In the genomic region with DNA sequence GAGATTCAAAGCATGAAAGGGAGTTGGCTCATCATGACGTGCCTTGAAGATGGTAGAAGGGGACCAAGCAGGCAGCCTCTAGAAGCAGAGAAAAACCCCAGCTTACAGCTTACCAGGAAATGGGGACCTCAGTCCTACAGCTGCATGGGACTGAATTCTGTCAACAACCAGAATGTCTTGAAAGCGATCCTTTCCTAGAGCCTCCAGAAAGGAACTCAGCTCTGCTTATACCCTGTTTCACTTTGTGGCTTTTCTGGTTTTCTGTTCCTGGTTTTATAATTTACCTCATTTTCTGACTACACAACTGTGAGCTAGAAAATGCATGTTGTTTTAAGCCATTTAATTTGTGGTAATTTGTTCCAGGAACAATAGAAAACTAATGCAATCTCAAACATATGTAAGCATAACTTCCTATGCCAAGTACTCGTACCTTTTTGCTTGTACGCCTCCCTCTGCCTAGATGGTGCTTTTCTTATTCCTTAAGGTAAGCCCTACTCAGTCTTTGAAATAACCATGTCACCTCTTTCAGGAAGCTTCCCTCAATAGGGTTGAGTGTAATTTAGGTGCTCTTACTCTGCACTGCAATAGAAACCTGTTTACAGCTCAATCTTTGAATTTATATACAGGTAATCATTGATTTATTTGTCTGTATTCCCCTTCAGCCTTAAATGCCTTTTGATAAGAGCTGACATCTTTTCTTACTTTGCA, we compare ENCODE assay signal across 10 cellular contexts.
DNase-seq lines count a peak whose midpoint lies in the region; ATAC-seq and TF ChIP-seq lines count a peak whose summit lies in the region.
"Had no signal": no experiment of that assay in that cellular context is flagged by ENCODE, and none has a peak within 500 bp of the region (broad histone marks: within the 10 kb centered on the region; RNA-seq: fewer than 3 reads in every experiment).

No MANE protein-coding gene starts in this region.

- H3K9me3 ChIP-seq in upper lobe of right lung (no peaks in the 10 kb centered on the region), uterus (no peaks in the 10 kb centered on the region)

- H3K9me3 Mint-ChIP-seq in stimulated activated effector memory CD8-positive, alpha-beta T cell treated with anti-CD3 and anti-CD28 coated beads, Interleukin-12 subunit alpha, Interleukin-12 subunit beta, amount 100 ng/mL, for 72 hours, result no peaks in the 10 kb centered on the region
- no peaks in the 10 kb centered on the region for H3K9me3 Mint-ChIP-seq in effector memory CD8-positive, alpha-beta T cell
- H3K9me3 Mint-ChIP-seq: activated naive CD8-positive, alpha-beta T cell treated with anti-CD3 and anti-CD28 coated beads, Interleukin-2, amount 10 ng/mL, durations not matched to agents 7 days and 5 days had no signal

- no peaks in the 10 kb centered on the region for H3K36me3 Mint-ChIP-seq in stimulated activated effector memory CD8-positive, alpha-beta T cell treated with anti-CD3 and anti-CD28 coated beads, Interleukin-12 subunit alpha, Interleukin-12 subunit beta, amount 100 ng/mL, for 72 hours
- H3K36me3 Mint-ChIP-seq in effector memory CD8-positive, alpha-beta T cell (ENCODE audit: insufficient read depth), result no peaks in the 10 kb centered on the region
- H3K36me3 Mint-ChIP-seq: activated naive CD8-positive, alpha-beta T cell treated with anti-CD3 and anti-CD28 coated beads, Interleukin-2, amount 10 ng/mL, durations not matched to agents 7 days and 5 days had no signal

- no peaks in the 10 kb centered on the region for H3K4me1 ChIP-seq in upper lobe of right lung
- H3K4me1 ChIP-seq in uterus, result no peaks in the 10 kb centered on the region

- H3K4me3 Mint-ChIP-seq in stimulated activated effector memory CD8-positive, alpha-beta T cell treated with anti-CD3 and anti-CD28 coated beads, Interleukin-12 subunit alpha, Interleukin-12 subunit beta, amount 100 ng/mL, for 72 hours, result no peak overlapping the region
- no peak overlapping the region for H3K4me3 Mint-ChIP-seq in effector memory CD8-positive, alpha-beta T cell
- H3K4me3 Mint-ChIP-seq: activated naive CD8-positive, alpha-beta T cell treated with anti-CD3 and anti-CD28 coated beads, Interleukin-2, amount 10 ng/mL, durations not matched to agents 7 days and 5 days had no signal

- H3K27me3 ChIP-seq in upper lobe of right lung (no peaks in the 10 kb centered on the region), uterus (no peaks in the 10 kb centered on the region)

- no peak overlapping the region for H3K27ac Mint-ChIP-seq in stimulated activated effector memory CD8-positive, alpha-beta T cell treated with anti-CD3 and anti-CD28 coated beads, Interleukin-12 subunit alpha, Interleukin-12 subunit beta, amount 100 ng/mL, for 72 hours
- no peak overlapping the region for H3K27ac Mint-ChIP-seq in effector memory CD8-positive, alpha-beta T cell
- H3K27ac Mint-ChIP-seq: activated naive CD8-positive, alpha-beta T cell treated with anti-CD3 and anti-CD28 coated beads, Interleukin-2, amount 10 ng/mL, durations not matched to agents 7 days and 5 days had no signal

- intact Hi-C loops in upper lobe of right lung (cut with DNase I) (no loop called here), uterus (cut with DNase I; ENCODE audit: low total_unique reads) (no loop called here)

- DNase-seq in stimulated activated effector memory CD8-positive, alpha-beta T cell treated with anti-CD3 and anti-CD28 coated beads, Interleukin-12 subunit alpha, Interleukin-12 subunit beta, amount 100 ng/mL, for 72 hours (ENCODE audit: low spot score in 2 of 2), result no peak
- DNase-seq in upper lobe of right lung, result no peak
- no peak for DNase-seq in uterus
- no peak for DNase-seq in effector memory CD8-positive, alpha-beta T cell
- DNase-seq: activated naive CD8-positive, alpha-beta T cell treated with anti-CD3 and anti-CD28 coated beads, Interleukin-2, amount 10 ng/mL, durations not matched to agents 7 days and 5 days; midbrain; stimulated activated CD4-positive, alpha-beta T cell treated with anti-CD3 and anti-CD28 coated beads, Interleukin-4, amount 100 ng/mL, for 1 hour had no signal

- H3K36me3 ChIP-seq in upper lobe of right lung (no peaks in the 10 kb centered on the region), uterus (no peaks in the 10 kb centered on the region)

- H3K4me3 ChIP-seq in upper lobe of right lung, result no peak overlapping the region
- no peak overlapping the region for H3K4me3 ChIP-seq in uterus

- TF ChIP-seq POLR2A in uterus (IDR thresholded peaks at IDR 0.05), result no peak

- H3K27ac ChIP-seq in upper lobe of right lung (no peak overlapping the region), uterus (no peak overlapping the region)

- H3K4me1 Mint-ChIP-seq in stimulated activated effector memory CD8-positive, alpha-beta T cell treated with anti-CD3 and anti-CD28 coated beads, Interleukin-12 subunit alpha, Interleukin-12 subunit beta, amount 100 ng/mL, for 72 hours, result no peaks in the 10 kb centered on the region
- H3K4me1 Mint-ChIP-seq in effector memory CD8-positive, alpha-beta T cell (ENCODE audit: low read depth in 2 of 2), result no peaks in the 10 kb centered on the region

- no peaks in the 10 kb centered on the region for H3K27me3 Mint-ChIP-seq in effector memory CD8-positive, alpha-beta T cell
- H3K27me3 Mint-ChIP-seq: activated naive CD8-positive, alpha-beta T cell treated with anti-CD3 and anti-CD28 coated beads, Interleukin-2, amount 10 ng/mL, durations not matched to agents 7 days and 5 days had no signal

- peak; percentile 85 for ATAC-seq in GM19043 (IDR thresholded peaks at IDR 0.05; ENCODE audit: low read depth, unreplicated experiment)
- ATAC-seq in GM21619 (IDR thresholded peaks at IDR 0.05; ENCODE audit: unreplicated experiment), result peak; percentile 91
- peak; percentile 79 for ATAC-seq in HG03097 (IDR thresholded peaks at IDR 0.05; ENCODE audit: low FRiP score, unreplicated experiment)
- peak; percentile 42 for ATAC-seq in stimulated activated effector memory CD8-positive, alpha-beta T cell treated with anti-CD3 and anti-CD28 coated beads, Interleukin-12 subunit alpha, Interleukin-12 subunit beta, amount 100 ng/mL, for 72 hours
- no peak for ATAC-seq in upper lobe of right lung
- ATAC-seq in effector memory CD8-positive, alpha-beta T cell (replicated peaks), result no peak

- TF ChIP-seq CTCF in upper lobe of right lung (IDR thresholded peaks at IDR 0.05), result no peak
- no peak for TF ChIP-seq CTCF in uterus (IDR thresholded peaks at IDR 0.05)

Comparison
In these comparisons a context has a peak if more than half of its experiments do, and no peak if none do; other contexts are left out.
1. ATAC-seq: peak in GM19043 (single experiment), GM21619 (single experiment), HG03097 (single experiment) and stimulated activated effector memory CD8-positive, alpha-beta T cell treated with anti-CD3 and anti-CD28 coated beads, Interleukin-12 subunit alpha, Interleukin-12 subunit beta, amount 100 ng/mL, for 72 hours (single experiment); none in upper lobe of right lung (single experiment) and effector memory CD8-positive, alpha-beta T cell (single experiment).